In the genomic region with DNA sequence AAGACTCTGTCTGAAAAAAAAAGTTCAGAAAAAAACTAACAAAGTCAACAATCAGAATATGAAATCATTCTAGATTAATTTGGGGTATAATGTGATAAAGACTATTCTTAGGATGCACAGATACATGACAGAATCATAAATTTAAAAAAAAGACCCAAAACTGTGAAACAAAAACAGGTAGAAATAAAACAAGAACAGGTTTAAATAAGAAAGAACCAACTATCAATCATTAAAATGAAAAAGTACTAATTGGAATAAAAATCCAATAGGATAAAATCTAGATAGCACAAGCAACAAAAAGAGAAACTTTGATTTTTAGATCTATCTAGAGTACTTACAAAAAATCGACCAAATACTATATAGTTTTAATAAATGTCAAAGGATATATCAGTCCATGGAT, we compare ENCODE assay signal across 12 cellular contexts. TPM values are rescaled to one million over a fixed set of nuclear protein-coding genes. Genes with fewer than 3 reads are reported as not detected.
"Had no signal": no experiment of that assay in that cellular context is flagged by ENCODE, and none has a peak within 500 bp of the region (broad histone marks: within the 10 kb centered on the region; RNA-seq: fewer than 3 reads in every experiment).

No MANE protein-coding gene starts in this region.

- H3K4me1 Mint-ChIP-seq: GM23338, H9 had no signal

- H3K9me3 Mint-ChIP-seq: H9 had no signal

- H3K4me3 ChIP-seq: GM23248, GM23338, HAP-1 had no signal

- H3K27ac ChIP-seq: GM23248 had no signal

- DNase-seq: GM23248, GOT3, H7, H9, HCEC 1CT, HFFc6 had no signal

- H3K27ac Mint-ChIP-seq: GM23338, H9, HFFc6 had no signal

- ATAC-seq: GM23338, HCT116 had no signal

- H3K36me3 ChIP-seq: HAP-1 had no signal

- H3K4me2 ChIP-seq: GM23338 had no signal

- FAIRE-seq: H1, H54 had no signal

- H3K4me3 Mint-ChIP-seq: GM23338, H9, HFFc6 had no signal

- H3K4me1 ChIP-seq: HAP-1 had no signal

RNA-seq across cellular contexts. Expression of gene TMEM202, which starts 13.4 kb away (rescaled TPM):
- total RNA-seq: GM23248, GM23338, H1, H4, H7, H9, HFFc6 had no signal
- polyA plus RNA-seq: GM23248, GM23338, H1 had no signal
